8 cellular contexts compared by ENCODE assay signal in the genomic region with DNA sequence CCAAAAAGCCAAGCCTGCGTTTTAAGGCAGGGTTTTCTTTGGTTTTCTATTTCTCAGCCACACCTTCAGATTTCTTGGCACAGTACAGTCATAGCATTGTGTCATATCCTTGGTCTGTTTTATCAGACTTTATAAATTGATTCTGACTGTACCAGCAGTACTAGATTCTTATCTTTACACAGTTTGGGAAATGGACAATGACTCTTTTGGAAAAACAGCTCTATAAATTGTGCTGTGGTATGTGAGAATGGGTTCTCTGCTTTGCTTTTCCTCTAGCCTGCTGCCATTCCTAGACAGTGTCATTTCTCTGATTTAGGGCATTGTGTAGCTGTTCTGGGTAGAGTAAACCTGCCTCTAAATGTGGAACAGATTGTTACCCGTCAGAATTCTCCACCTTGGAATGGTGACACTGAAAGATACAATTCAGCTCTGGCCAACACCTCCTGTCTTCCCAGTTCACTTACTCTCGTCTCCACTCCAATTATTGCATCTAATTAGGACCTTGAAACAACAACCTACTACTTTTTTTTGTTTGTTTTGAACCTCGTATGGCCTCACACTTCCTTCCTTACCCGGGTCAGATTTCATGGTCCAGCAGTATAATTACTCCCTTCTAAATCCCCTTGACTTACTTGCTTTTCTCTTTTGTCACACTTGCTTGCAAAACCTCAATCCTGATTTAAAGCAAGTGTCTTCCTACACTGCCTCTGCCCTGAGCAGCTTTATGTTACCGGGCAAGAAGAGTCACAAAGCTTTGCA.
A peak's percentile ranks its signal among the peaks of the same experiment; 100 is the strongest.
DNase-seq lines count a peak whose midpoint lies in the region; ATAC-seq and TF ChIP-seq lines count a peak whose summit lies in the region.

No MANE protein-coding gene starts in this region.

- H2AFZ ChIP-seq in Karpas-422 (ENCODE audit: low read length), result no peak overlapping the region

- POLR2A ChIA-PET in A673 (lab: Charles Lee; ENCODE audit: low non-redundant PET), result no interaction called here

- DNase-seq in A673 (ENCODE audit: low spot score) (peak; percentile 38), Karpas-422 (no peak), cardiac fibroblast (ENCODE audit: low read depth in 2 of 2) (peak; percentile 46 to 82), lung (ENCODE audit: low spot score) (no peak)
- no peak for DNase-seq in activated CD8-positive, alpha-beta memory T cell treated with anti-CD3 and anti-CD28 coated beads, Interleukin-2, amount 50 U/mL, for 4 hours

- no peaks in the 10 kb centered on the region for H4K20me1 ChIP-seq in Karpas-422 (ENCODE audit: insufficient read depth, low read depth, low read length)

- TF ChIP-seq CTCF in A673 (conservative IDR thresholded peaks at IDR 0.05; ENCODE audit: low read depth, low read length) (no peak), cardiac fibroblast (IDR thresholded peaks at IDR 0.05; ENCODE audit: low read depth, low read length) (no peak), lung (IDR thresholded peaks at IDR 0.05; ENCODE audit: control extremely low read depth, extremely low read depth) (no peak)

- 25 to 36% methylated on average over 6 of the region's 6 CpGs for WGBS in lung, 2 donors

- no TSS peak for BruUV-seq in A673 (replicated peaks; lab: Mats Ljungman, UMichigan)

- H3K9ac ChIP-seq in Karpas-422 (ENCODE audit: low read length), result no peak overlapping the region

- H3K4me2 ChIP-seq in Karpas-422 (ENCODE audit: low read depth, low read length, poor library complexity, severe bottlenecking), result peak overlapping the region; percentile 2

- peaks cover 39% of the 10 kb centered on the region for H3K79me2 ChIP-seq in Karpas-422 (ENCODE audit: low read length)

- ATAC-seq in lung (ENCODE audit: insufficient read depth, low FRiP score) (peak; percentile 34), GM21360 (IDR thresholded peaks at IDR 0.05; ENCODE audit: unreplicated experiment) (no peak), GM19351 (IDR thresholded peaks at IDR 0.05; ENCODE audit: unreplicated experiment) (no peak), GM18511 (IDR thresholded peaks at IDR 0.05; ENCODE audit: unreplicated experiment) (no peak)

- H3K4me1 ChIP-seq in A673 (ENCODE audit: insufficient read depth, low read length, poor library complexity, severe bottlenecking) (peaks cover 19% of the 10 kb centered on the region), Karpas-422 (ENCODE audit: low read length) (peaks cover 17% of the 10 kb centered on the region), lung (ENCODE audit: control insufficient read depth in 2 of 2, insufficient read depth in 2 of 2, low read length in 2 of 2) (peaks cover 5 to 39% of the 10 kb centered on the region in 2 donors)

- H3K9me3 ChIP-seq in A673 (ENCODE audit: low read depth, low read length, poor library complexity, severe bottlenecking), result no peaks in the 10 kb centered on the region
- no peaks in the 10 kb centered on the region for H3K9me3 ChIP-seq in Karpas-422 (ENCODE audit: low read length)
- no peaks in the 10 kb centered on the region for H3K9me3 ChIP-seq in lung (ENCODE audit: control insufficient read depth in 2 of 2, insufficient read depth in 1 of 2, low read length in 1 of 2)

- no peaks in the 10 kb centered on the region for H3K9me2 ChIP-seq in Karpas-422 (replicated peaks; ENCODE audit: insufficient read depth, low read length)

- H3K27me3 ChIP-seq in A673 (replicated peaks; ENCODE audit: insufficient read depth, low read depth, low read length, poor library complexity) (no peaks in the 10 kb centered on the region), Karpas-422 (ENCODE audit: low read length) (no peaks in the 10 kb centered on the region), lung (ENCODE audit: control insufficient read depth, insufficient read depth) (no peaks in the 10 kb centered on the region)

- H3K4me3 ChIP-seq in A673 (ENCODE audit: low read depth, low read length, poor library complexity, severe bottlenecking) (no peak overlapping the region), Karpas-422 (ENCODE audit: low read length) (no peak overlapping the region), cardiac fibroblast (replicated peaks in 1 of 2; ENCODE audit: low read depth in 2 of 2, low read length in 2 of 2) (no peak overlapping the region), lung (no peak overlapping the region)

- intact Hi-C loops in A673 (cut with micrococcal nuclease; ENCODE audit: unreplicated experiment), result no loop called here

- H3K36me3 ChIP-seq in A673 (ENCODE audit: insufficient read depth, low read length, poor library complexity, severe bottlenecking), result no peaks in the 10 kb centered on the region
- no peaks in the 10 kb centered on the region for H3K36me3 ChIP-seq in Karpas-422 (ENCODE audit: insufficient read depth, low read length)
- peaks cover 0 to 3% of the 10 kb centered on the region in 2 donors for H3K36me3 ChIP-seq in lung (ENCODE audit: control insufficient read depth in 2 of 2, insufficient read depth in 2 of 2, low read length in 2 of 2)

- H3K27ac ChIP-seq in A673 (ENCODE audit: low read depth, low read length, poor library complexity, severe bottlenecking) (peak overlapping the region; percentile 3), Karpas-422 (ENCODE audit: low read length) (peak overlapping the region; percentile 24), lung (ENCODE audit: low read depth in 1 of 2, low read length in 1 of 2) (peak overlapping the region; percentile 79 to 85)

- CTCF ChIA-PET in A673 (lab: Charles Lee), result no interaction called here

Comparison
In these comparisons a context has a peak if more than half of its experiments do, and no peak if none do; other contexts are left out.
1. DNase-seq: peak in A673 (single experiment) and cardiac fibroblast (2 of 2); none in Karpas-422 (single experiment), lung (single experiment) and activated CD8-positive, alpha-beta memory T cell treated with anti-CD3 and anti-CD28 coated beads, Interleukin-2, amount 50 U/mL, for 4 hours (single experiment).
2. H3K27ac ChIP-seq: peak in every context shown above with its lines; median percentile 82 in lung; 24 in Karpas-422; 3 in A673.